10 cellular contexts compared by ENCODE assay signal in the genomic region with DNA sequence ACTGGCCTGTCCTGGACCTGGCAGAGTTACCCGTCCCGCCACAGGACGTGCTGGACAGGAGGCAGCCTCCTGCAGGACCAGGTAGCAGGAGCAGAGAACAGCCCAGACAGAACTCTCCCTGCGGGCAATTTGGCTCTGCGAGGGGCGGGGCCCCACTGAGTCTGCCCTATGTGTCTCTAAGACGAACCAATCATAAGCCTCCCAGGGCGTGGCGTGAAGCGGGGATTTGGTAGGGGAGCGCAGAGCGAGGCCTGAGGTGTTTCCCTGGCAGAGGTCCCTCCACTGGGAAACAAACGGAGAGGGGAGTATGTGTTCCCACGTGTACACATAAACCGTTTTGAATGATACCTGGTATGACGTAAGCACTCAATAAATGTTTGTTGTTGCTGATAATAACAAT. TPM values are rescaled to one million over a fixed set of nuclear protein-coding genes. Genes with fewer than 3 reads are reported as not detected.
A peak's percentile ranks its signal among the peaks of the same experiment; 100 is the strongest.
DNase-seq lines count a peak whose midpoint lies in the region; ATAC-seq and TF ChIP-seq lines count a peak whose summit lies in the region.
"Had no signal": no experiment of that assay in that cellular context is flagged by ENCODE, and none has a peak within 500 bp of the region (broad histone marks: within the 10 kb centered on the region; RNA-seq: fewer than 3 reads in every experiment).

No MANE protein-coding gene starts in this region.

- CTCF ChIA-PET in CD4-positive, alpha-beta memory T cell (lab: Charles Lee; ENCODE audit: partially characterized antibody) = interaction anchor here (0.6 to 22.2 kb wide), 4 partner anchors 13 to 41 kb away, joined by 3 to 699 read pairs (median 61); no protein-coding TSS in a partner anchor
- CTCF ChIA-PET in naive thymus-derived CD4-positive, alpha-beta T cell (lab: Charles Lee) = interaction anchor here (0.7 to 2.7 kb wide), 4 partner anchors 17 to 49 kb away, joined by 3 to 15 read pairs (median 4); no protein-coding TSS in a partner anchor
- CTCF ChIA-PET in Calu3 (lab: Charles Lee) = no interaction called here

- no peak overlapping the region for H2BK120ac ChIP-seq in H9 (ENCODE audit: low read depth, low read length, poor library complexity, severe bottlenecking)

- H3K27me3 Mint-ChIP-seq in CD4-positive, alpha-beta memory T cell = no peaks in the 10 kb centered on the region
- H3K27me3 Mint-ChIP-seq in H9 (ENCODE audit: low read depth) (peaks cover 15% of the 10 kb centered on the region), Calu3 (ENCODE audit: unreplicated experiment) (no peaks in the 10 kb centered on the region)
- H3K27me3 Mint-ChIP-seq in activated naive CD8-positive, alpha-beta T cell = no peaks in the 10 kb centered on the region
- no peaks in the 10 kb centered on the region for H3K27me3 Mint-ChIP-seq in naive thymus-derived CD4-positive, alpha-beta T cell

- intact Hi-C loops in CD4-positive, alpha-beta memory T cell (cut with micrococcal nuclease) = no loop called here
- intact Hi-C loops in naive thymus-derived CD4-positive, alpha-beta T cell (cut with micrococcal nuclease) = no loop called here
- intact Hi-C loops in Calu3 (cut with micrococcal nuclease; ENCODE audit: unreplicated experiment) = no loop called here

- no peak overlapping the region for H2BK12ac ChIP-seq in H9 (ENCODE audit: insufficient read length, low read depth, low read length)

- H3K14ac ChIP-seq in H9 (ENCODE audit: insufficient read depth, low read length) = no peak overlapping the region

- no peak overlapping the region for H2AK5ac ChIP-seq in H9 (ENCODE audit: insufficient read length, low read length)

- H3K9me3 ChIP-seq in CD4-positive, alpha-beta memory T cell (ENCODE audit: control insufficient read depth in 1 of 2, low read length in 2 of 2) = no peaks in the 10 kb centered on the region
- no peaks in the 10 kb centered on the region for H3K9me3 ChIP-seq in H9 (ENCODE audit: control insufficient read depth, low read depth, low read length)
- H3K9me3 ChIP-seq in naive thymus-derived CD4-positive, alpha-beta T cell (ENCODE audit: control insufficient read depth in 2 of 3, low read length in 3 of 3) = no peaks in the 10 kb centered on the region

- no peaks in the 10 kb centered on the region for H3K23me2 ChIP-seq in H9 (ENCODE audit: insufficient read length, low read depth, low read length, poor library complexity, severe bottlenecking)

- peak overlapping the region in 7 of 8 donors; percentile 28 to 87 (median 81) for H3K4me3 Mint-ChIP-seq in CD4-positive, alpha-beta memory T cell
- H3K4me3 Mint-ChIP-seq in H9 (no peak overlapping the region; a peak in 1 of 5 replicates), Calu3 (ENCODE audit: low read depth, unreplicated experiment) (no peak overlapping the region)
- H3K4me3 Mint-ChIP-seq in activated naive CD8-positive, alpha-beta T cell = peak overlapping the region; percentile 97
- peak overlapping the region in 6 of 10 donors; percentile 9 to 88 (median 54) for H3K4me3 Mint-ChIP-seq in naive thymus-derived CD4-positive, alpha-beta T cell

- no peaks in the 10 kb centered on the region for H3K27me3 ChIP-seq in CD4-positive, alpha-beta memory T cell (ENCODE audit: insufficient read depth, low read length)
- no peaks in the 10 kb centered on the region for H3K27me3 ChIP-seq in H9 (ENCODE audit: insufficient read depth, low read length)
- no peaks in the 10 kb centered on the region for H3K27me3 ChIP-seq in naive thymus-derived CD4-positive, alpha-beta T cell (ENCODE audit: control insufficient read depth in 2 of 2, insufficient read depth in 2 of 2, low read length in 2 of 2)

- H3K4ac ChIP-seq in H9 (ENCODE audit: low read depth, low read length) = no peak overlapping the region

- no peak overlapping the region for H2BK5ac ChIP-seq in H9 (ENCODE audit: insufficient read length, low read length)

- H3K9me3 Mint-ChIP-seq in CD4-positive, alpha-beta memory T cell = no peaks in the 10 kb centered on the region
- H3K9me3 Mint-ChIP-seq in H9 = no peaks in the 10 kb centered on the region; a peak in 1 of 5 replicates
- no peaks in the 10 kb centered on the region for H3K9me3 Mint-ChIP-seq in activated naive CD8-positive, alpha-beta T cell (ENCODE audit: low read depth)
- peaks cover 0 to 3% (median 0%) of the 10 kb centered on the region in 11 donors for H3K9me3 Mint-ChIP-seq in naive thymus-derived CD4-positive, alpha-beta T cell
- H3K9me3 Mint-ChIP-seq in Calu3 (ENCODE audit: low read depth, unreplicated experiment) = no peaks in the 10 kb centered on the region

- no peak overlapping the region for H3K9ac ChIP-seq in H9 (ENCODE audit: extremely low read depth, insufficient read length, low read length)
- H3K9ac ChIP-seq: KMS-11 had no signal

- POLR2A ChIA-PET in CD4-positive, alpha-beta memory T cell (lab: Charles Lee; ENCODE audit: partially characterized antibody) = interaction anchor here (1.6 to 18.5 kb wide), 3 partner anchors 8 to 41 kb away, joined by 5 to 397 read pairs (median 287); no protein-coding TSS in a partner anchor
- POLR2A ChIA-PET in naive thymus-derived CD4-positive, alpha-beta T cell (lab: Charles Lee) = interaction anchor here (1.0 to 1.1 kb wide), 2 partner anchors 9 to 27 kb away, joined by 4 to 6 read pairs; no protein-coding TSS in a partner anchor

- H3K36me3 ChIP-seq in CD4-positive, alpha-beta memory T cell (ENCODE audit: insufficient read depth, low read length) = no peaks in the 10 kb centered on the region
- H3K36me3 ChIP-seq in naive thymus-derived CD4-positive, alpha-beta T cell (ENCODE audit: control insufficient read depth in 2 of 3, insufficient read depth in 3 of 3, low read length in 3 of 3) = no peaks in the 10 kb centered on the region

- TF ChIP-seq CTCF in H9 (conservative IDR thresholded peaks at IDR 0.05) (no peak), Calu3 (IDR thresholded peaks at IDR 0.05; ENCODE audit: unreplicated experiment) (no peak)

- no peak overlapping the region for H2BK15ac ChIP-seq in H9 (ENCODE audit: low read depth, low read length)

- DNase-seq in CD4-positive, alpha-beta memory T cell = no peak
- peak; percentile 85 for DNase-seq in H9
- no peak for DNase-seq in naive thymus-derived CD4-positive, alpha-beta T cell
- DNase-seq in Calu3 = no peak
- no peak for DNase-seq in nucleus accumbens (lab: John Stamatoyannopoulos, UW)
- DNase-seq in COLO829 (ENCODE audit: low spot score) = no peak
- DNase-seq: cerebellar nuclear complex, NCI-H2029 treated with DMSO at 0.1 percent for 48 hours had no signal

- H2BK20ac ChIP-seq in H9 (ENCODE audit: low read depth, low read length, poor library complexity, severe bottlenecking) = no peak overlapping the region

- no peak overlapping the region for H3K23ac ChIP-seq in H9 (ENCODE audit: insufficient read length, low read depth, low read length)

- H3K4me1 Mint-ChIP-seq in CD4-positive, alpha-beta memory T cell = peaks cover 79 to 100% (median 94%) of the 10 kb centered on the region in 4 donors
- H3K4me1 Mint-ChIP-seq in H9 (peaks cover 17 to 20% of the 10 kb centered on the region in 2 experiments), Calu3 (ENCODE audit: low read depth, unreplicated experiment) (peaks cover 49% of the 10 kb centered on the region)
- H3K4me1 Mint-ChIP-seq in activated naive CD8-positive, alpha-beta T cell (ENCODE audit: low read depth) = peaks cover 96% of the 10 kb centered on the region
- peaks cover 62 to 100% (median 96%) of the 10 kb centered on the region in 7 donors for H3K4me1 Mint-ChIP-seq in naive thymus-derived CD4-positive, alpha-beta T cell

- H3K4me1 ChIP-seq in CD4-positive, alpha-beta memory T cell (ENCODE audit: insufficient read depth, low read length) = peaks cover 100% of the 10 kb centered on the region
- H3K4me1 ChIP-seq in H9 (ENCODE audit: insufficient read depth, low read length) = no peaks in the 10 kb centered on the region
- H3K4me1 ChIP-seq in naive thymus-derived CD4-positive, alpha-beta T cell (ENCODE audit: control insufficient read depth in 2 of 2, insufficient read depth in 2 of 2, low read length in 2 of 2) = peaks cover 86 to 89% of the 10 kb centered on the region in 2 donors

- H3K4me3 ChIP-seq in CD4-positive, alpha-beta memory T cell (ENCODE audit: low read length in 2 of 2) = peak overlapping the region in 1 of 2 donors; percentile 21
- H3K4me3 ChIP-seq in naive thymus-derived CD4-positive, alpha-beta T cell (ENCODE audit: low read length) = no peak overlapping the region

- ATAC-seq in naive thymus-derived CD4-positive, alpha-beta T cell = no peak

- no peaks in the 10 kb centered on the region for H4K20me1 ChIP-seq in H9 (ENCODE audit: control insufficient read depth, insufficient read depth, insufficient read length)

- H3K79me1 ChIP-seq in H9 (ENCODE audit: insufficient read depth, low read depth, low read length, poor library complexity, severe bottlenecking) = no peaks in the 10 kb centered on the region

- no peak overlapping the region for H3T11ph ChIP-seq in H9 (ENCODE audit: low read length)

- no CpG with 5 or more reads among the region's 16 CpGs for WGBS in H9 (ENCODE audit: extremely low coverage, insufficient read length, low lambda C conversion rate)

- H3K36me3 Mint-ChIP-seq in CD4-positive, alpha-beta memory T cell = peaks cover 10 to 33% of the 10 kb centered on the region in 2 donors
- H3K36me3 Mint-ChIP-seq in H9 (ENCODE audit: insufficient read depth in 1 of 3, low read depth in 3 of 3) (no peaks in the 10 kb centered on the region; a peak in 1 of 7 replicates), Calu3 (ENCODE audit: insufficient read depth, unreplicated experiment) (peaks cover 3% of the 10 kb centered on the region)
- peaks cover 21% of the 10 kb centered on the region for H3K36me3 Mint-ChIP-seq in activated naive CD8-positive, alpha-beta T cell
- H3K36me3 Mint-ChIP-seq in naive thymus-derived CD4-positive, alpha-beta T cell = peaks cover 0 to 49% (median 0%) of the 10 kb centered on the region in 5 donors

- H4K91ac ChIP-seq in H9 (ENCODE audit: insufficient read length, low read depth, low read length) = no peak overlapping the region

- no peak overlapping the region for H4K5ac ChIP-seq in H9 (ENCODE audit: insufficient read length, low read depth, low read length)

- H3K4me2 ChIP-seq in H9 (ENCODE audit: insufficient read depth, insufficient read length, low read length) = no peak overlapping the region
- H3K4me2 ChIP-seq: KMS-11 had no signal

- no peaks in the 10 kb centered on the region for H3K79me2 ChIP-seq in H9 (ENCODE audit: insufficient read depth, low read length)

- peak overlapping the region; percentile 52 for H3K27ac ChIP-seq in CD4-positive, alpha-beta memory T cell (ENCODE audit: low read depth, low read length)
- H3K27ac ChIP-seq in H9 (ENCODE audit: insufficient read length, low read depth, low read length) = no peak overlapping the region
- no peak overlapping the region for H3K27ac ChIP-seq in naive thymus-derived CD4-positive, alpha-beta T cell (ENCODE audit: low read depth, low read length)
- H3K27ac ChIP-seq: KMS-11 had no signal

- H3K56ac ChIP-seq in H9 (ENCODE audit: insufficient read length, low read depth, low read length) = no peak overlapping the region

- no peak overlapping the region for H3K18ac ChIP-seq in H9 (ENCODE audit: insufficient read length, low read depth, low read length)

- no peak overlapping the region for H4K8ac ChIP-seq in H9 (replicated peaks; ENCODE audit: insufficient read length, low read depth, low read length)

- H3K27ac Mint-ChIP-seq in CD4-positive, alpha-beta memory T cell = peak overlapping the region; percentile 87 to 96 (median 90)
- H3K27ac Mint-ChIP-seq in H9 = no peak overlapping the region
- H3K27ac Mint-ChIP-seq in activated naive CD8-positive, alpha-beta T cell = peak overlapping the region; percentile 95
- H3K27ac Mint-ChIP-seq in naive thymus-derived CD4-positive, alpha-beta T cell = peak overlapping the region in 8 of 9 donors; percentile 8 to 94 (median 88)
- H3K27ac Mint-ChIP-seq in Calu3 (ENCODE audit: unreplicated experiment) = no peak overlapping the region

- no peak overlapping the region for H2AFZ ChIP-seq in H9 (ENCODE audit: low read length)

- BruUV-seq in Calu3 (replicated peaks; lab: Mats Ljungman, UMichigan) = no TSS peak

RNA-seq across cellular contexts. Expression of a gene that starts 7.4 kb away (rescaled TPM):
- total RNA-seq in CD4-positive, alpha-beta memory T cell = 100 to 1,000 TPM; 130 to 133 TPM
- 100 to 1,000 TPM; 250 to 260 TPM for polyA plus RNA-seq in CD4-positive, alpha-beta memory T cell
- total RNA-seq in H9 (2021) (4.5 and 5.9 TPM in 2 replicates), Calu3 (2022) (26.4 and 32.6 TPM in 2 replicates)
- total RNA-seq in naive thymus-derived CD4-positive, alpha-beta T cell = 100 to 1,000 TPM in 1 of 5 experiments, 10 to 100 TPM in 4; 37.0 to 319 (median 57.2) TPM
- 10 to 100 TPM; 36.4 to 63.1 TPM for polyA plus RNA-seq in naive thymus-derived CD4-positive, alpha-beta T cell

Comparison
In these comparisons a context has a peak if more than half of its experiments do, and no peak if none do; other contexts are left out.
1. H3K27ac Mint-ChIP-seq: peak in CD4-positive, alpha-beta memory T cell (7 of 7), activated naive CD8-positive, alpha-beta T cell (single experiment) and naive thymus-derived CD4-positive, alpha-beta T cell (8 of 9); none in H9 (0 of 3) and Calu3 (single experiment).
2. H3K4me3 Mint-ChIP-seq: peak in CD4-positive, alpha-beta memory T cell (7 of 8), activated naive CD8-positive, alpha-beta T cell (single experiment) and naive thymus-derived CD4-positive, alpha-beta T cell (6 of 10); none in H9 (0 of 2) and Calu3 (single experiment).